15 cellular contexts compared by ENCODE assay signal in genomic region chr3:35224571-35225280, GRCh38.
"Had no signal": no experiment of that assay in that cellular context is flagged by ENCODE, and none has a peak within 500 bp of the region (broad histone marks: within the 10 kb centered on the region; RNA-seq: fewer than 3 reads in every experiment).

No MANE protein-coding gene starts in this region.

- H3K27me3 ChIP-seq: gastrocnemius medialis, heart left ventricle, spleen, suprapubic skin had no signal

- H3K4me3 ChIP-seq: gastrocnemius medialis, heart left ventricle, lower lobe of right lung, spleen, suprapubic skin had no signal

- H3K4me1 ChIP-seq: gastrocnemius medialis, heart left ventricle, lower lobe of right lung, spleen, suprapubic skin had no signal

- H3K36me3 ChIP-seq: gastrocnemius medialis, heart left ventricle, lower lobe of right lung, spleen, suprapubic skin had no signal

- DNase-seq: activated CD4-positive, alpha-beta T cell treated with anti-CD3 and anti-CD28 coated beads, Interleukin-2, amount 10 ng/mL, durations not matched to agents 24 days and 14 days; activated CD4-positive, CD25-positive, alpha-beta regulatory T cell; activated gamma-delta T cell treated with Interleukin-2 at 50 U/mL for 16 hours; amniotic stem cell; dermis blood vessel endothelial cell; effector memory CD8-positive, alpha-beta T cell; gastrocnemius medialis; heart left ventricle; immature natural killer cell; left cardiac atrium; lower lobe of right lung; nephron progenitor cell; spleen had no signal

- H3K9me3 ChIP-seq: gastrocnemius medialis, heart left ventricle, lower lobe of right lung, suprapubic skin had no signal

- ATAC-seq: effector memory CD8-positive, alpha-beta T cell; gastrocnemius medialis; heart left ventricle; left cardiac atrium; lower lobe of right lung; sciatic nerve had no signal

- H3K27ac ChIP-seq: gastrocnemius medialis, heart left ventricle, lower lobe of right lung, spleen, suprapubic skin had no signal
